ENCODE assay signal across 18 cellular contexts in genomic region chr6:79666633-79667032, GRCh38. TPM values are rescaled to one million over a fixed set of nuclear protein-coding genes. Genes with fewer than 3 reads are reported as not detected.
DNase-seq lines count a peak whose midpoint lies in the region; ATAC-seq and TF ChIP-seq lines count a peak whose summit lies in the region.
"Had no signal": no experiment of that assay in that cellular context is flagged by ENCODE, and none has a peak within 500 bp of the region (broad histone marks: within the 10 kb centered on the region; RNA-seq: fewer than 3 reads in every experiment).

No MANE protein-coding gene starts in this region.

- POLR2A ChIA-PET in activated CD4-positive, alpha-beta T cell treated with anti-CD3 and anti-CD28 coated beads for 36 hours (lab: Charles Lee), result no interaction called here
- POLR2A ChIA-PET in CD4-positive, alpha-beta T cell (lab: Charles Lee), result interaction anchor here (0.6 to 3.4 kb wide), 2 partner anchors 36 to 588 kb away, joined by 3 to 10 read pairs; partner anchors contain the start of genes PHIP and SH3BGRL2

- H3K4me2 ChIP-seq in osteoblast (ENCODE audit: insufficient read depth, low read length), result no peak overlapping the region
- H3K4me2 ChIP-seq: KMS-11 had no signal

- H3K4me3 ChIP-seq in body of pancreas (no peak overlapping the region), osteoblast (ENCODE audit: insufficient read depth, low read length) (no peak overlapping the region), HAP-1 (no peak overlapping the region)

- H3K4me1 ChIP-seq in body of pancreas (peaks cover 48% of the 10 kb centered on the region), osteoblast (ENCODE audit: insufficient read depth, low read length) (peaks cover 1% of the 10 kb centered on the region), HAP-1 (no peaks in the 10 kb centered on the region)

- no peaks in the 10 kb centered on the region for H3K27me3 Mint-ChIP-seq in activated CD4-positive, alpha-beta T cell treated with anti-CD3 and anti-CD28 coated beads for 36 hours
- H3K27me3 Mint-ChIP-seq in CD4-positive, alpha-beta T cell, result peaks cover 6% of the 10 kb centered on the region

- peaks cover 3% of the 10 kb centered on the region for H3K36me3 Mint-ChIP-seq in activated CD4-positive, alpha-beta T cell treated with anti-CD3 and anti-CD28 coated beads for 36 hours (ENCODE audit: low read depth)
- H3K36me3 Mint-ChIP-seq in CD4-positive, alpha-beta T cell (ENCODE audit: low read depth), result peaks cover 10% of the 10 kb centered on the region

- intact Hi-C loops in activated CD4-positive, alpha-beta T cell treated with anti-CD3 and anti-CD28 coated beads for 36 hours (cut with DNase I, micrococcal nuclease), result no loop called here
- intact Hi-C loops in CD4-positive, alpha-beta T cell (cut with DNase I, micrococcal nuclease), result no loop called here
- intact Hi-C loops in body of pancreas (cut with DNase I), result no loop called here

- H3K27ac Mint-ChIP-seq in activated CD4-positive, alpha-beta T cell treated with anti-CD3 and anti-CD28 coated beads for 36 hours, result peak overlapping the region; percentile 27
- peak overlapping the region; percentile 71 for H3K27ac Mint-ChIP-seq in CD4-positive, alpha-beta T cell

- no peak for ATAC-seq in activated CD4-positive, alpha-beta T cell treated with anti-CD3 and anti-CD28 coated beads for 36 hours
- ATAC-seq in CD4-positive, alpha-beta T cell (ENCODE audit: poor library complexity), result peak; percentile 62
- ATAC-seq in body of pancreas, result no peak
- ATAC-seq in HG03469 (IDR thresholded peaks at IDR 0.05; ENCODE audit: unreplicated experiment), result no peak
- ATAC-seq: HepG2 had no signal

- H4K20me1 ChIP-seq in osteoblast (ENCODE audit: insufficient read depth, low read length), result no peaks in the 10 kb centered on the region

- H3K4me3 Mint-ChIP-seq in activated CD4-positive, alpha-beta T cell treated with anti-CD3 and anti-CD28 coated beads for 36 hours, result no peak overlapping the region
- H3K4me3 Mint-ChIP-seq in CD4-positive, alpha-beta T cell, result peak overlapping the region; percentile 8

- TF ChIP-seq POLR2A in body of pancreas (IDR thresholded peaks at IDR 0.05), result no peak

- WGBS in body of pancreas, 2 donors, result 43 to 50% methylated on average over 1 of the region's 1 CpG

- no peak for TF ChIP-seq CTCF in CD4-positive, alpha-beta T cell (IDR thresholded peaks at IDR 0.05)
- TF ChIP-seq CTCF in body of pancreas (IDR thresholded peaks at IDR 0.05) (no peak), osteoblast (IDR thresholded peaks at IDR 0.05; ENCODE audit: extremely low read depth, low read depth, low read length) (no peak), GM13976 (IDR thresholded peaks at IDR 0.05; ENCODE audit: borderline replicate concordance, control extremely low read depth, extremely low read depth, insufficient read depth, missing control alignments) (no peak)

- no peak for DNase-seq in activated CD4-positive, alpha-beta T cell treated with anti-CD3 and anti-CD28 coated beads for 36 hours
- no peak for DNase-seq in activated CD4-positive, alpha-beta T cell treated with anti-CD3 and anti-CD28 coated beads, Interleukin-2, amount 50 U/mL, for 1 hour
- no peak for DNase-seq in CD4-positive, alpha-beta T cell
- DNase-seq in body of pancreas (no peak), osteoblast (ENCODE audit: insufficient read length, low spot score, missing footprints) (peak; percentile 15), GM13976 (ENCODE audit: low spot score) (no peak), HAP-1 (ENCODE audit: low spot score in 2 of 2) (no peak)
- DNase-seq: DND-41; NCI-H1048; NCI-H1436 treated with DMSO at 0.1 percent for 48 hours; NCI-H2029 treated with DMSO at 0.1 percent for 48 hours; NCI-H2171 treated with DMSO at 0.1 percent for 48 hours; NCI-H446 treated with DMSO at 0.1 percent for 48 hours; NK-92 treated with Interleukin-12 subunit alpha and Interleukin-12 subunit beta, amount 100 ng/mL, for 24 hours had no signal

- H3K36me3 ChIP-seq in body of pancreas (replicated peaks in 1 of 2; ENCODE audit: insufficient read depth in 1 of 2, low read depth in 2 of 2) (no peaks in the 10 kb centered on the region), osteoblast (ENCODE audit: insufficient read depth, low read length) (no peaks in the 10 kb centered on the region), HAP-1 (replicated peaks) (no peaks in the 10 kb centered on the region)

- CTCF ChIA-PET in activated CD4-positive, alpha-beta T cell treated with anti-CD3 and anti-CD28 coated beads for 36 hours (lab: Charles Lee), result interaction anchor here (1.6 kb wide), 2 partner anchors 26 to 35 kb away, joined by 3 read pairs; no protein-coding TSS in a partner anchor
- CTCF ChIA-PET in CD4-positive, alpha-beta T cell (lab: Charles Lee), result no interaction called here

- H3K4me1 Mint-ChIP-seq in activated CD4-positive, alpha-beta T cell treated with anti-CD3 and anti-CD28 coated beads for 36 hours, result peaks cover 45% of the 10 kb centered on the region
- peaks cover 69% of the 10 kb centered on the region for H3K4me1 Mint-ChIP-seq in CD4-positive, alpha-beta T cell (ENCODE audit: low read depth)

- in situ Hi-C loops in GM13976 (cut with MboI; ENCODE audit: low sequenced_read_pairs, unreplicated experiment) (no loop called here), HAP-1 (cut with MboI; ENCODE audit: low sequenced_read_pairs) (no loop called here)

- no peaks in the 10 kb centered on the region for H3K9me3 ChIP-seq in CD4-positive, alpha-beta T cell (ENCODE audit: control insufficient read depth, low read length)
- H3K9me3 ChIP-seq in body of pancreas (no peaks in the 10 kb centered on the region), osteoblast (ENCODE audit: low read depth, low read length) (no peaks in the 10 kb centered on the region), HAP-1 (no peaks in the 10 kb centered on the region)

- no peaks in the 10 kb centered on the region for H3K9me3 Mint-ChIP-seq in activated CD4-positive, alpha-beta T cell treated with anti-CD3 and anti-CD28 coated beads for 36 hours (ENCODE audit: low read depth)
- H3K9me3 Mint-ChIP-seq in CD4-positive, alpha-beta T cell, result peaks cover 6% of the 10 kb centered on the region

- no peak overlapping the region for H2AFZ ChIP-seq in osteoblast (ENCODE audit: low read length)

- peak overlapping the region; percentile 11 for H3K27ac ChIP-seq in CD4-positive, alpha-beta T cell (ENCODE audit: low read depth, low read length)
- H3K27ac ChIP-seq in body of pancreas, result peak overlapping the region in 3 of 4 donors; percentile 62 to 70 (median 64)
- no peak overlapping the region for H3K27ac ChIP-seq in osteoblast (ENCODE audit: low read depth, low read length)
- H3K27ac ChIP-seq: 22Rv1, KMS-11 had no signal

- H3K27me3 ChIP-seq in CD4-positive, alpha-beta T cell (ENCODE audit: control insufficient read depth, insufficient read depth, low read length), result no peaks in the 10 kb centered on the region
- H3K27me3 ChIP-seq in body of pancreas (no peaks in the 10 kb centered on the region), osteoblast (ENCODE audit: insufficient read depth, low read length) (no peaks in the 10 kb centered on the region), HAP-1 (ENCODE audit: low read depth) (no peaks in the 10 kb centered on the region)

- H3K79me2 ChIP-seq in osteoblast (ENCODE audit: insufficient read depth, low read length), result no peaks in the 10 kb centered on the region

RNA-seq across cellular contexts. Expression of gene SH3BGRL2, which starts 35.5 kb away (rescaled TPM):
- under 1 TPM; 0.40 to 0.43 TPM for total RNA-seq in activated CD4-positive, alpha-beta T cell treated with anti-CD3 and anti-CD28 coated beads for 36 hours
- total RNA-seq in CD4-positive, alpha-beta T cell, result under 1 TPM; 0.25 to 0.38 TPM
- total RNA-seq in body of pancreas, result 10 to 100 TPM; 26.4 to 29.1 TPM
- 2.2 and 2.7 TPM in 2 replicates for total RNA-seq in osteoblast
